9 cellular contexts compared by ENCODE assay signal in the genomic region with DNA sequence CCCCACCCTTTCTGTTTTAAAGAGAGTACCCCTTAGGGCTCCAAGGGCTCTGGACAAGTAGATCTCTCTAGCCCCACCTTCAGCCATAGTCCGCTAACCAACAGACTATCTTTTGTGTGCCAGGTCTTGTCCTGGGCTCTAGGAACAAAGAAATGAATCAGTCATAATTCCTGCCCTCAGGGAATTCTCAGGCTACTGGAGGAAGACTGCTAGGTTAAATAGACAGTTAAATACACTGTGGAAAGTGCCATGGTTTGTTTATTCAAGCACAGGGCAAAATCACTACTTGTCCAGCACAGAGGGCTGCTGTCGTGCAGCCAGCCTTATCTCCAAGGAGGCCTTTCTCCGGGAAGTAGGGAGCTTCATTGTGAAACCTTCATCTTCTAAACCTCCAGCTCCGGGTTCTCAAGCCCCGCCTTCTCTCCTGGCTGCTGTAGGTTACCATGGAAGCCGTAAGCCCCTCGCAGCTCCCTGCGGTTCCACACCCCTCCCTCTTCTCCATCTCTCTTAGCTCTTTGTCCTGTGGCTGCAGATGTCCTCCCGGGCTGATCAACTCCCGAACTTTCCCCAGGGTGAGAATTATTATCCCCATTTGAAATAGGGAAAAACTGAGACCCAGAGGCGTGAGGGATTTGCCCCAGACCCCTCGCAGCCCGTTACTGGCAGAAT. TPM values are rescaled to one million over a fixed set of nuclear protein-coding genes. Genes with fewer than 3 reads are reported as not detected.
A peak's percentile ranks its signal among the peaks of the same experiment; 100 is the strongest.
DNase-seq lines count a peak whose midpoint lies in the region; ATAC-seq and TF ChIP-seq lines count a peak whose summit lies in the region.
"Had no signal": no experiment of that assay in that cellular context is flagged by ENCODE, and none has a peak within 500 bp of the region (broad histone marks: within the 10 kb centered on the region; RNA-seq: fewer than 3 reads in every experiment).

No MANE protein-coding gene starts in this region.

- H3K4me3 ChIP-seq in HAP-1 = peak overlapping the region; percentile 0; the same call in 1 of the 2 replicates
- no peak overlapping the region for H3K4me3 ChIP-seq in adrenal gland
- H3K4me3 ChIP-seq: body of pancreas had no signal

- intact Hi-C loops in adrenal gland (cut with DNase I) = no loop called here

- H3K36me3 ChIP-seq in HAP-1 (replicated peaks) = no peaks in the 10 kb centered on the region
- H3K36me3 ChIP-seq in adrenal gland (replicated peaks in 1 of 2) = no peaks in the 10 kb centered on the region

- peak overlapping the region in 1 of 5 donors; percentile 52 for H3K27ac ChIP-seq in adrenal gland
- H3K27ac ChIP-seq: body of pancreas had no signal

- H3K4me1 ChIP-seq in HAP-1 (peaks cover 10% of the 10 kb centered on the region), adrenal gland (replicated peaks in 1 of 2) (no peaks in the 10 kb centered on the region)

- H3K27me3 ChIP-seq in HAP-1 (ENCODE audit: low read depth) (no peaks in the 10 kb centered on the region), adrenal gland (no peaks in the 10 kb centered on the region)
- H3K27me3 ChIP-seq: body of pancreas had no signal

- in situ Hi-C loops in HAP-1 (cut with MboI; ENCODE audit: low sequenced_read_pairs) = no loop called here

- ATAC-seq in GM21529 (IDR thresholded peaks at IDR 0.05; ENCODE audit: unreplicated experiment) = no peak
- ATAC-seq in HG02840 (IDR thresholded peaks at IDR 0.05; ENCODE audit: low FRiP score, unreplicated experiment) = no peak
- ATAC-seq: body of pancreas had no signal

- no peak for TF ChIP-seq POLR2A in adrenal gland (IDR thresholded peaks at IDR 0.05)

- DNase-seq in HAP-1 (ENCODE audit: low spot score in 2 of 2) (peak; percentile 87 to 96), NCI-H526 treated with DMSO at 0.1 percent for 48 hours (lab: John Stamatoyannopoulos, UW) (peak; percentile 66), fibroblast of peridontal ligament (ENCODE audit: extremely low read depth) (peak; percentile 70), retina (peak; percentile 91), globus pallidus (ENCODE audit: low spot score) (no peak), adrenal gland (no peak)

- WGBS in adrenal gland, 4 donors = 46 to 54% (median 52%) methylated on average over 13 of the region's 13 CpGs

- no peak for TF ChIP-seq CTCF in adrenal gland (IDR thresholded peaks at IDR 0.05)

- no peaks in the 10 kb centered on the region for H3K9me3 ChIP-seq in HAP-1
- no peaks in the 10 kb centered on the region for H3K9me3 ChIP-seq in adrenal gland (replicated peaks in 1 of 3)
- H3K9me3 ChIP-seq: body of pancreas had no signal

RNA-seq across cellular contexts. Expression of gene SHISAL2A, which starts 29.8 kb away (rescaled TPM):
- under 1 TPM in 5 of 8 donors, not detected in 3; 0.40 to 0.79 (median 0.55) TPM for total RNA-seq in adrenal gland
- polyA plus RNA-seq in adrenal gland = 1 to 10 TPM in 1 of 3 donors, under 1 TPM in 2; 0.20 to 1.9 (median 0.57) TPM
- total RNA-seq: body of pancreas had no signal

RNA-seq across cellular contexts. Expression of gene COA7, which starts 35.4 kb away (rescaled TPM):
- 10 to 100 TPM in 7 of 8 donors, 1 to 10 TPM in 1; 8.1 to 34.5 (median 13.8) TPM for total RNA-seq in adrenal gland
- 10 to 100 TPM in 1 of 3 donors, 1 to 10 TPM in 2; 3.1 to 18.0 (median 4.3) TPM for polyA plus RNA-seq in adrenal gland

Comparison
In these comparisons a context has a peak if more than half of its experiments do, and no peak if none do; other contexts are left out.
1. DNase-seq: peak in HAP-1 (2 of 2), NCI-H526 treated with DMSO at 0.1 percent for 48 hours (single experiment), fibroblast of peridontal ligament (single experiment) and retina (single experiment); none in globus pallidus (single experiment) and adrenal gland (0 of 7).